In the genomic region with DNA sequence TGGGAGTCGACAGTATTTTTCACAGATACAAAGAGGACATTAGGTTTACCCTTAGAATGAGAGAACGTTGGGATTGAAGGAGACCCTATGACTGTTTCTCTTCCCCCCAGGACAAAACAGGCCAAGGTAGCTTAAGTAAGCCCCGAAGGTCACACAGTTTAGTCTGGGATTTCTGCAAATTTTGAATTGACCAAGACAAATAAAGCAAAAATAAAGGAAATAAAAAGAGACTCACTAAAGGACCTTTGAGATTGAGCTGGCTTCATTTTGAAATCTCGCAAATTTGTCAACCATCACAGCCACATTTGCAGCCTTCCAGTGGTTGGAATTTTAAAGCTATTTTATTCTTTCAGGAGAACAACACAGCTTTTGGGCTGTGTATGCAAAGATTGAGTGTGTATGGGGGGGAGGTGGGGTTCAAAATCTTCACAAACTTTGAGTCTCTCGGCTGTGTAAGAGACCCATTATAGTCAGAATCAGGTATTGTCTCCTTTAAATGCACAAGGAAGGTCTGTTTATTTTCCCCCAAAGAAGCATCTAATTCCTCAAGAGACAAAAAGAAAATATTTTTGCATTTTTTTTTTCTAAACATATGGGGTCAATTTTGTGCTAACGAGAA, we compare ENCODE assay signal across 8 cellular contexts. TPM values are rescaled to one million over a fixed set of nuclear protein-coding genes. Genes with fewer than 3 reads are reported as not detected.
DNase-seq lines count a peak whose midpoint lies in the region; ATAC-seq and TF ChIP-seq lines count a peak whose summit lies in the region.

No MANE protein-coding gene starts in this region.

- H3K36me3 ChIP-seq in right lobe of liver (no peaks in the 10 kb centered on the region), tibial nerve (no peaks in the 10 kb centered on the region)

- H3K27ac Mint-ChIP-seq in activated naive CD4-positive, alpha-beta T cell treated with anti-CD3 and anti-CD28 coated beads, Interleukin-2, amount 10 ng/mL, durations not matched to agents 7 days and 5 days = peak overlapping the region; percentile 99
- H3K27ac Mint-ChIP-seq in activated CD4-positive, alpha-beta memory T cell treated with anti-CD3 and anti-CD28 coated beads for 36 hours = peak overlapping the region; percentile 99

- H3K4me1 Mint-ChIP-seq in activated naive CD4-positive, alpha-beta T cell treated with anti-CD3 and anti-CD28 coated beads, Interleukin-2, amount 10 ng/mL, durations not matched to agents 7 days and 5 days = peaks cover 51% of the 10 kb centered on the region
- H3K4me1 Mint-ChIP-seq in activated CD4-positive, alpha-beta memory T cell treated with anti-CD3 and anti-CD28 coated beads for 36 hours (ENCODE audit: low read depth) = peaks cover 45% of the 10 kb centered on the region

- H3K27me3 Mint-ChIP-seq in activated naive CD4-positive, alpha-beta T cell treated with anti-CD3 and anti-CD28 coated beads, Interleukin-2, amount 10 ng/mL, durations not matched to agents 7 days and 5 days = peaks cover 14% of the 10 kb centered on the region
- H3K27me3 Mint-ChIP-seq in activated CD4-positive, alpha-beta memory T cell treated with anti-CD3 and anti-CD28 coated beads for 36 hours = peaks cover 3% of the 10 kb centered on the region

- no peak for TF ChIP-seq CTCF in right lobe of liver (IDR thresholded peaks at IDR 0.05)
- TF ChIP-seq CTCF in tibial nerve (IDR thresholded peaks at IDR 0.05) = no peak

- H3K4me3 Mint-ChIP-seq in activated naive CD4-positive, alpha-beta T cell treated with anti-CD3 and anti-CD28 coated beads, Interleukin-2, amount 10 ng/mL, durations not matched to agents 7 days and 5 days = peak overlapping the region; percentile 97
- peak overlapping the region; percentile 94 for H3K4me3 Mint-ChIP-seq in activated CD4-positive, alpha-beta memory T cell treated with anti-CD3 and anti-CD28 coated beads for 36 hours

- no peak for DNase-seq in activated naive CD4-positive, alpha-beta T cell treated with anti-CD3 and anti-CD28 coated beads, Interleukin-2, amount 10 ng/mL, durations not matched to agents 7 days and 5 days
- no peak for DNase-seq in activated naive CD4-positive, alpha-beta T cell (lab: John Stamatoyannopoulos, UW)
- no peak for DNase-seq in activated CD4-positive, alpha-beta memory T cell treated with anti-CD3 and anti-CD28 coated beads for 36 hours
- DNase-seq in right lobe of liver (no peak), tibial nerve (ENCODE audit: low spot score in 2 of 2) (no peak)

- WGBS in right lobe of liver (ENCODE audit: insufficient coverage, low coverage, low lambda C conversion rate, missing lambda C conversion rate) = 34% methylated on average over 6 of the region's 6 CpGs
- 14 to 34% methylated on average over 6 of the region's 6 CpGs for WGBS in tibial nerve, 2 donors

- peaks cover 39% of the 10 kb centered on the region for H3K36me3 Mint-ChIP-seq in activated naive CD4-positive, alpha-beta T cell treated with anti-CD3 and anti-CD28 coated beads, Interleukin-2, amount 10 ng/mL, durations not matched to agents 7 days and 5 days
- peaks cover 37% of the 10 kb centered on the region for H3K36me3 Mint-ChIP-seq in activated CD4-positive, alpha-beta memory T cell treated with anti-CD3 and anti-CD28 coated beads for 36 hours

- POLR2A ChIA-PET in activated CD4-positive, alpha-beta memory T cell treated with anti-CD3 and anti-CD28 coated beads for 36 hours (lab: Charles Lee) = interaction anchor here (0.7 to 16.1 kb wide), 12 partner anchors 8 to 528 kb away, joined by 3 to 426 read pairs (median 8); no protein-coding TSS in a partner anchor

- ATAC-seq in right lobe of liver (no peak), GM21381 (IDR thresholded peaks at IDR 0.05; ENCODE audit: unreplicated experiment) (no peak), GM19328 (IDR thresholded peaks at IDR 0.05; ENCODE audit: unreplicated experiment) (no peak), HG03135 (IDR thresholded peaks at IDR 0.05; ENCODE audit: unreplicated experiment) (no peak)

- no peak for TF ChIP-seq POLR2A in right lobe of liver (IDR thresholded peaks at IDR 0.05)
- no peak for TF ChIP-seq POLR2A in tibial nerve (IDR thresholded peaks at IDR 0.05)

- no peaks in the 10 kb centered on the region for H3K9me3 ChIP-seq in right lobe of liver
- no peaks in the 10 kb centered on the region for H3K9me3 ChIP-seq in tibial nerve

- H3K27ac ChIP-seq in right lobe of liver = peak overlapping the region in 2 of 3 donors; percentile 16 to 29
- H3K27ac ChIP-seq in tibial nerve = peak overlapping the region; percentile 5 to 97 (median 94)

- CTCF ChIA-PET in activated naive CD4-positive, alpha-beta T cell treated with anti-CD3 and anti-CD28 coated beads, Interleukin-2, amount 10 ng/mL, durations not matched to agents 7 days and 5 days (lab: Charles Lee) = interaction anchor here (0.6 to 3.4 kb wide), 9 partner anchors 22 to 161 kb away, joined by 3 to 20 read pairs (median 4); no protein-coding TSS in a partner anchor
- CTCF ChIA-PET in activated CD4-positive, alpha-beta memory T cell treated with anti-CD3 and anti-CD28 coated beads for 36 hours (lab: Charles Lee) = interaction anchor here (1.2 to 2.9 kb wide), 5 partner anchors 28 to 509 kb away, joined by 3 to 21 read pairs (median 9); no protein-coding TSS in a partner anchor

- H3K4me3 ChIP-seq in right lobe of liver = no peak overlapping the region
- H3K4me3 ChIP-seq in tibial nerve = peak overlapping the region in 2 of 4 donors; percentile 66 to 76

- no peak for TF ChIP-seq EP300 in tibial nerve (IDR thresholded peaks at IDR 0.05)

- H3K4me1 ChIP-seq in right lobe of liver (no peaks in the 10 kb centered on the region), tibial nerve (peaks cover 0 to 7% (median 4%) of the 10 kb centered on the region in 4 donors)

- H3K27me3 ChIP-seq in right lobe of liver (peaks cover 0 to 3% of the 10 kb centered on the region in 2 donors), tibial nerve (peaks cover 0 to 23% of the 10 kb centered on the region in 2 donors)

- H3K9me3 Mint-ChIP-seq in activated naive CD4-positive, alpha-beta T cell treated with anti-CD3 and anti-CD28 coated beads, Interleukin-2, amount 10 ng/mL, durations not matched to agents 7 days and 5 days = no peaks in the 10 kb centered on the region
- H3K9me3 Mint-ChIP-seq in activated CD4-positive, alpha-beta memory T cell treated with anti-CD3 and anti-CD28 coated beads for 36 hours = no peaks in the 10 kb centered on the region

- intact Hi-C loops in activated CD4-positive, alpha-beta memory T cell treated with anti-CD3 and anti-CD28 coated beads for 36 hours (cut with micrococcal nuclease) = no loop called here
- intact Hi-C loops in right lobe of liver (cut with DNase I) = no loop called here

RNA-seq across cellular contexts. Expression of gene TMSB4X, which starts 4.2 kb away (rescaled TPM):
- 1,000 to 10,000 TPM; 6,087 to 6,256 TPM for total RNA-seq in activated CD4-positive, alpha-beta memory T cell treated with anti-CD3 and anti-CD28 coated beads for 36 hours
- total RNA-seq in right lobe of liver (1,000 to 10,000 TPM in 1 of 6 experiments, 100 to 1,000 TPM in 5; 348 to 1,121 (median 708) TPM), tibial nerve (1,000 to 10,000 TPM; 3,029 to 4,490 (median 3,421) TPM)
